In the genomic region with DNA sequence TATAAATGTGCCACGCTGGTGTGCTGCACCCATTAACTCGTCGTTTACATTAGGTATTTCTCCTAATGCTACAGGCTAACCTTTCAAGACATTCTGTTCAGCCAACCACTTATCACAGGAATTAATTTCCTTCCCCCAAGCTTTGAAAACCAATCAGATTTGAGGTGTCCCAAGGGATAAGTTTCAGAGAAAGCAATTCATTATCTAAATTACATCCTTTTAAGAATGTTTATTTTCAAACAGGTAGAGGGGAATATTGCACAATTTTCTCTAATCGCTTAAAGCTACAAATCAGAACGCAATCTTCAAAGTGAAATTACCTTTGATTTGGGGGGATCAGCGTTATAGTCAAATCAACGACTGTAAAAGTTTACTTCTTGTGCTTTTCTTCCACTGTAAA, we compare ENCODE assay signal across 8 cellular contexts. TPM values are rescaled to one million over a fixed set of nuclear protein-coding genes. Genes with fewer than 3 reads are reported as not detected.
DNase-seq lines count a peak whose midpoint lies in the region; ATAC-seq and TF ChIP-seq lines count a peak whose summit lies in the region.

No MANE protein-coding gene starts in this region.

- H3K36me3 Mint-ChIP-seq in activated T-helper 1 cell treated with anti-CD3 and anti-CD28 coated beads, Interleukin-12 subunit alpha, Interleukin-12 subunit beta, Interleukin-2, Interleukin-4 antibody, amounts not matched to agents 30 ng/mL and 10 ng/mL and 1 ng/mL, durations not matched to agents 14 hours and 24 hours and 36 hours (ENCODE audit: low read depth): no peaks in the 10 kb centered on the region
- H3K36me3 Mint-ChIP-seq in immature natural killer cell: no peaks in the 10 kb centered on the region

- TF ChIP-seq CTCF in BE2C (IDR thresholded peaks at IDR 0.05; ENCODE audit: low read depth, low read length): no peak
- TF ChIP-seq CTCF in testis (IDR thresholded peaks at IDR 0.05): no peak

- TF ChIP-seq POLR2A in testis (IDR thresholded peaks at IDR 0.05): no peak

- H3K27me3 Mint-ChIP-seq in activated T-helper 1 cell treated with anti-CD3 and anti-CD28 coated beads, Interleukin-12 subunit alpha, Interleukin-12 subunit beta, Interleukin-2, Interleukin-4 antibody, amounts not matched to agents 30 ng/mL and 10 ng/mL and 1 ng/mL, durations not matched to agents 14 hours and 24 hours and 36 hours (ENCODE audit: insufficient read depth): peaks cover 13% of the 10 kb centered on the region
- peaks cover 7 to 26% (median 13%) of the 10 kb centered on the region in 3 donors for H3K27me3 Mint-ChIP-seq in immature natural killer cell (ENCODE audit: low read depth in 3 of 3)

- intact Hi-C loops in activated T-helper 1 cell treated with anti-CD3 and anti-CD28 coated beads, Interleukin-12 subunit alpha, Interleukin-12 subunit beta, Interleukin-2, Interleukin-4 antibody, amounts not matched to agents 30 ng/mL and 10 ng/mL and 1 ng/mL, durations not matched to agents 14 hours and 24 hours and 36 hours (cut with micrococcal nuclease): loop anchor here (1.0 to 10.0 kb wide), 13 partner anchors 108 to 1480 kb away; a partner anchor contains a TSS
- intact Hi-C loops in testis (cut with DNase I; ENCODE audit: low total_unique reads): loop anchor here (5.0 kb wide), 1 partner anchor 148 kb away; a partner anchor contains a TSS

- peaks cover 36% of the 10 kb centered on the region for H3K4me1 Mint-ChIP-seq in activated T-helper 1 cell treated with anti-CD3 and anti-CD28 coated beads, Interleukin-12 subunit alpha, Interleukin-12 subunit beta, Interleukin-2, Interleukin-4 antibody, amounts not matched to agents 30 ng/mL and 10 ng/mL and 1 ng/mL, durations not matched to agents 14 hours and 24 hours and 36 hours (ENCODE audit: low read depth)
- peaks cover 27 to 37% of the 10 kb centered on the region in 2 donors for H3K4me1 Mint-ChIP-seq in immature natural killer cell

- H3K9me3 ChIP-seq in BE2C (no peaks in the 10 kb centered on the region), testis (no peaks in the 10 kb centered on the region)

- ATAC-seq in HG02970 (IDR thresholded peaks at IDR 0.05; ENCODE audit: low FRiP score, unreplicated experiment): no peak
- ATAC-seq in GM21619 (IDR thresholded peaks at IDR 0.05; ENCODE audit: unreplicated experiment): no peak
- ATAC-seq in HG02840 (IDR thresholded peaks at IDR 0.05; ENCODE audit: low FRiP score, unreplicated experiment): no peak

- H3K27me3 ChIP-seq in BE2C: no peaks in the 10 kb centered on the region
- no peaks in the 10 kb centered on the region for H3K27me3 ChIP-seq in testis

- peak overlapping the region; percentile 84 for H3K27ac Mint-ChIP-seq in activated T-helper 1 cell treated with anti-CD3 and anti-CD28 coated beads, Interleukin-12 subunit alpha, Interleukin-12 subunit beta, Interleukin-2, Interleukin-4 antibody, amounts not matched to agents 30 ng/mL and 10 ng/mL and 1 ng/mL, durations not matched to agents 14 hours and 24 hours and 36 hours
- peak overlapping the region; percentile 89 to 94 (median 92) for H3K27ac Mint-ChIP-seq in immature natural killer cell

- H3K36me3 ChIP-seq in BE2C (no peaks in the 10 kb centered on the region), testis (ENCODE audit: low read depth, missing control alignments) (no peaks in the 10 kb centered on the region)

- H3K9me3 Mint-ChIP-seq in activated T-helper 1 cell treated with anti-CD3 and anti-CD28 coated beads, Interleukin-12 subunit alpha, Interleukin-12 subunit beta, Interleukin-2, Interleukin-4 antibody, amounts not matched to agents 30 ng/mL and 10 ng/mL and 1 ng/mL, durations not matched to agents 14 hours and 24 hours and 36 hours: no peaks in the 10 kb centered on the region
- H3K9me3 Mint-ChIP-seq in immature natural killer cell: no peaks in the 10 kb centered on the region

- 3 to 5% methylated on average over 7 of the region's 7 CpGs for WGBS in testis, 2 donors

- peak overlapping the region; percentile 96 to 99 for H3K27ac ChIP-seq in testis

- peaks cover 4% of the 10 kb centered on the region for H3K4me1 ChIP-seq in BE2C
- no peaks in the 10 kb centered on the region for H3K4me1 ChIP-seq in testis

- peak overlapping the region; percentile 92 for H3K4me3 Mint-ChIP-seq in activated T-helper 1 cell treated with anti-CD3 and anti-CD28 coated beads, Interleukin-12 subunit alpha, Interleukin-12 subunit beta, Interleukin-2, Interleukin-4 antibody, amounts not matched to agents 30 ng/mL and 10 ng/mL and 1 ng/mL, durations not matched to agents 14 hours and 24 hours and 36 hours
- H3K4me3 Mint-ChIP-seq in immature natural killer cell: peak overlapping the region; percentile 91 to 98 (median 94)

- H3K4me3 ChIP-seq in BE2C (ENCODE audit: low read depth, low read length): peak overlapping the region; percentile 91
- peak overlapping the region; percentile 96 to 99 for H3K4me3 ChIP-seq in testis

- DNase-seq in BE2C (no peak), HT1080 (ENCODE audit: low read depth) (peak; percentile 12), immature natural killer cell (no peak), testis (no peak)
- no peak for DNase-seq in activated T-helper 1 cell treated with anti-CD3 and anti-CD28 coated beads, Interleukin-12 subunit alpha, Interleukin-12 subunit beta, Interleukin-2, Interleukin-4 antibody, amounts not matched to agents 30 ng/mL and 10 ng/mL and 1 ng/mL, durations not matched to agents 14 hours and 24 hours and 36 hours (ENCODE audit: low spot score)

RNA-seq across cellular contexts. Expression of a gene that starts 1.6 kb away (rescaled TPM):
- polyA plus RNA-seq in BE2C (2012; ENCODE audit: insufficient read depth, insufficient read length, low read depth): 3.9 TPM
- 13.9 and 15.8 TPM in 2 replicates for total RNA-seq in HT1080 (2014; rRNA removed; shearing (Covaris generic))
- 9.7 and 14.6 TPM in 2 replicates for polyA plus RNA-seq in HT1080 (2015; cell fraction: cytosol; rRNA removed)
- polyA plus RNA-seq in HT1080 (2015; cell fraction: nucleus; rRNA removed): 11.6 and 13.9 TPM in 2 replicates
- total RNA-seq in activated T-helper 1 cell treated with anti-CD3 and anti-CD28 coated beads, Interleukin-12 subunit alpha, Interleukin-12 subunit beta, Interleukin-2, Interleukin-4 antibody, amounts not matched to agents 30 ng/mL and 10 ng/mL and 1 ng/mL, durations not matched to agents 14 hours and 24 hours and 36 hours: 12.7 and 13.0 TPM in 2 replicates
- polyA plus RNA-seq in immature natural killer cell (1 to 10 TPM; 1.1 to 7.0 (median 4.7) TPM), testis (ENCODE audit: insufficient read depth, low read depth, low replicate concordance) (41.9 TPM)
- total RNA-seq in testis: 10 to 100 TPM; 43.4 to 48.6 TPM

RNA-seq across cellular contexts. Expression of a gene that starts 46.9 kb away (rescaled TPM):
- not detected for polyA plus RNA-seq in BE2C (2012; ENCODE audit: insufficient read depth, insufficient read length, low read depth)
- not detected in 2 replicates for total RNA-seq in HT1080 (2014; rRNA removed; shearing (Covaris generic))
- polyA plus RNA-seq in HT1080 (2015; cell fraction: cytosol; rRNA removed): not detected in 2 replicates
- not detected in 2 replicates for polyA plus RNA-seq in HT1080 (2015; cell fraction: nucleus; rRNA removed)
- not detected in 2 replicates for total RNA-seq in activated T-helper 1 cell treated with anti-CD3 and anti-CD28 coated beads, Interleukin-12 subunit alpha, Interleukin-12 subunit beta, Interleukin-2, Interleukin-4 antibody, amounts not matched to agents 30 ng/mL and 10 ng/mL and 1 ng/mL, durations not matched to agents 14 hours and 24 hours and 36 hours
- not detected for polyA plus RNA-seq in immature natural killer cell
- total RNA-seq in testis: 10 to 100 TPM; 15.7 to 28.6 TPM
- 84.6 TPM for polyA plus RNA-seq in testis (ENCODE audit: insufficient read depth, low read depth, low replicate concordance)

Comparison
In these comparisons a context has a peak if more than half of its experiments do, and no peak if none do; other contexts are left out.
1. RNA of a gene that starts 46.9 kb away (total RNA-seq): 15.7 to 28.6 TPM in testis; not detected in HT1080 and not detected in activated T-helper 1 cell treated with anti-CD3 and anti-CD28 coated beads, Interleukin-12 subunit alpha, Interleukin-12 subunit beta, Interleukin-2, Interleukin-4 antibody, amounts not matched to agents 30 ng/mL and 10 ng/mL and 1 ng/mL, durations not matched to agents 14 hours and 24 hours and 36 hours; every median in the first group is over 10 times any median in the second.